In the genomic region with DNA sequence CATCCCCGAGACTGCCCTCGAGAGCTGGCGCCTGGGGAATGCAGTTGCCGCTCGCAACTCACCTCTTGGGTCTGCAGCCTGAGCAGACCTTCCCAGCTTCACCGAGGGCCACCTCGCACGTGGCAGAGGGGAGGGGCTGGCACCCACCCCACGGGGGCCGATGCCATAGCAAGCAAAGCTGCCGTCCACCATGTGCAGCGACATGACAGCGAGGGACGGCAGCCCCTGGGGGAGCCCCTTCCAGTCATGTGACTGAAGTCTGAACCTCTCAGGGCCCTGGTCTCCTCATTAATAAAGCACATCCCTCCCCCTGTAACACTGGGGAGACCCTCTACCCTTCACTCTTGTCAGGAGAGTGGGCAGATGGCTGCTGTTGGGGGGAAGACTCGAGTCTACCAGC, we compare ENCODE assay signal across 20 cellular contexts. TPM values are rescaled to one million over a fixed set of nuclear protein-coding genes. Genes with fewer than 3 reads are reported as not detected.
A peak's percentile ranks its signal among the peaks of the same experiment; 100 is the strongest.
DNase-seq lines count a peak whose midpoint lies in the region; TF ChIP-seq lines count a peak whose summit lies in the region.
"Had no signal": no experiment of that assay in that cellular context is flagged by ENCODE, and none has a peak within 500 bp of the region (broad histone marks: within the 10 kb centered on the region; RNA-seq: fewer than 3 reads in every experiment).

No MANE protein-coding gene starts in this region.

- peak overlapping the region in 5 of 11 experiments; percentile 9 to 70 (median 36); a peak in 5 of 22 replicates for H3K27ac ChIP-seq in BLaER1 treated with 17β-estradiol and CSF1 and Interleukin-3, amounts not matched to agents 10 nM and 100 nM
- H3K27ac ChIP-seq in HUES6 (ENCODE audit: low read depth, low read length) (no peak overlapping the region), osteoblast (ENCODE audit: low read depth, low read length) (no peak overlapping the region), smooth muscle cell (ENCODE audit: low read depth) (no peak overlapping the region)
- H3K27ac ChIP-seq: KMS-11 had no signal

- H3K36me3 Mint-ChIP-seq in glutamatergic neuron (ENCODE audit: unreplicated experiment) (peaks cover 15% of the 10 kb centered on the region), endothelial cell (ENCODE audit: low read depth, unreplicated experiment) (peaks cover 6% of the 10 kb centered on the region)

- peak overlapping the region in 1 of 10 experiments; percentile 48; a peak in 1 of 20 replicates for H3K4me3 ChIP-seq in BLaER1 treated with 17β-estradiol and CSF1 and Interleukin-3, amounts not matched to agents 10 nM and 100 nM
- H3K4me3 ChIP-seq in HUES6 (ENCODE audit: low read depth, low read length) (no peak overlapping the region), osteoblast (ENCODE audit: insufficient read depth, low read length) (no peak overlapping the region), smooth muscle cell (no peak overlapping the region)

- H3K4me2 ChIP-seq in BLaER1 treated with 17β-estradiol and CSF1 and Interleukin-3, amounts not matched to agents 10 nM and 100 nM = peak overlapping the region; percentile 86 to 99 (median 96)
- H3K4me2 ChIP-seq in osteoblast (ENCODE audit: insufficient read depth, low read length) = no peak overlapping the region
- no peak overlapping the region for H3K4me2 ChIP-seq in smooth muscle cell
- H3K4me2 ChIP-seq: KMS-11 had no signal

- H2AFZ ChIP-seq in osteoblast (ENCODE audit: low read length) (no peak overlapping the region), smooth muscle cell (ENCODE audit: low read depth) (no peak overlapping the region)

- H4K20me1 ChIP-seq in BLaER1 treated with 17β-estradiol and CSF1 and Interleukin-3, amounts not matched to agents 10 nM and 100 nM = peaks cover 0 to 59% (median 35%) of the 10 kb centered on the region in 11 experiments; a peak in 14 of 22 replicates
- H4K20me1 ChIP-seq in osteoblast (ENCODE audit: insufficient read depth, low read length) = no peaks in the 10 kb centered on the region
- H4K20me1 ChIP-seq in smooth muscle cell (ENCODE audit: low read depth) = no peaks in the 10 kb centered on the region

- peaks cover 10% of the 10 kb centered on the region for H3K9me3 Mint-ChIP-seq in glutamatergic neuron (ENCODE audit: unreplicated experiment)
- no peaks in the 10 kb centered on the region for H3K9me3 Mint-ChIP-seq in endothelial cell (ENCODE audit: unreplicated experiment)
- H3K9me3 Mint-ChIP-seq: CD8-positive, alpha-beta memory T cell; H9; HFFc6 had no signal

- H3K4me1 ChIP-seq in BLaER1 treated with 17β-estradiol and CSF1 and Interleukin-3, amounts not matched to agents 10 nM and 100 nM = peaks cover 62 to 82% (median 79%) of the 10 kb centered on the region in 10 experiments
- H3K4me1 ChIP-seq in HUES6 (ENCODE audit: control insufficient read depth, insufficient read depth, low read length) (peaks cover 36% of the 10 kb centered on the region), osteoblast (ENCODE audit: insufficient read depth, low read length) (no peaks in the 10 kb centered on the region), smooth muscle cell (ENCODE audit: low read depth) (peaks cover 26% of the 10 kb centered on the region)

- H3K36me3 ChIP-seq in BLaER1 treated with 17β-estradiol and CSF1 and Interleukin-3, amounts not matched to agents 10 nM and 100 nM = peaks cover 0 to 54% (median 27%) of the 10 kb centered on the region in 11 experiments; a peak in 16 of 22 replicates
- no peaks in the 10 kb centered on the region for H3K36me3 ChIP-seq in HUES6 (ENCODE audit: control insufficient read depth, insufficient read depth, low read length)
- H3K36me3 ChIP-seq in osteoblast (ENCODE audit: insufficient read depth, low read length) = peaks cover 13% of the 10 kb centered on the region
- H3K36me3 ChIP-seq in smooth muscle cell (ENCODE audit: low read depth) = no peaks in the 10 kb centered on the region

- H3K79me2 ChIP-seq in osteoblast (ENCODE audit: insufficient read depth, low read length) (no peaks in the 10 kb centered on the region), smooth muscle cell (ENCODE audit: low read depth) (no peaks in the 10 kb centered on the region)

- H3K9me3 ChIP-seq in BLaER1 treated with 17β-estradiol and CSF1 and Interleukin-3, amounts not matched to agents 10 nM and 100 nM (replicated peaks in 1 of 11) = no peaks in the 10 kb centered on the region
- H3K9me3 ChIP-seq in HUES6 (ENCODE audit: control insufficient read depth, insufficient read depth, low read depth, low read length) (no peaks in the 10 kb centered on the region), osteoblast (ENCODE audit: low read depth, low read length) (no peaks in the 10 kb centered on the region), smooth muscle cell (replicated peaks; ENCODE audit: low read depth) (no peaks in the 10 kb centered on the region)

- peaks cover 12% of the 10 kb centered on the region for H3K27me3 Mint-ChIP-seq in glutamatergic neuron (ENCODE audit: unreplicated experiment)
- H3K27me3 Mint-ChIP-seq in endothelial cell (ENCODE audit: unreplicated experiment) = peaks cover 11% of the 10 kb centered on the region

- H3K4me3 Mint-ChIP-seq in glutamatergic neuron (ENCODE audit: unreplicated experiment) (no peak overlapping the region), endothelial cell (ENCODE audit: unreplicated experiment) (no peak overlapping the region)
- H3K4me3 Mint-ChIP-seq: CD8-positive, alpha-beta memory T cell; HFFc6 had no signal

- no peaks in the 10 kb centered on the region for H3F3A ChIP-seq in smooth muscle cell (ENCODE audit: low read depth)

- peaks cover 22 to 70% (median 48%) of the 10 kb centered on the region in 11 experiments; a peak in 21 of 22 replicates for H3K27me3 ChIP-seq in BLaER1 treated with 17β-estradiol and CSF1 and Interleukin-3, amounts not matched to agents 10 nM and 100 nM
- H3K27me3 ChIP-seq in HUES6 (ENCODE audit: control insufficient read depth, insufficient read depth, low read length) (peaks cover 54% of the 10 kb centered on the region), osteoblast (ENCODE audit: insufficient read depth, low read length) (no peaks in the 10 kb centered on the region), smooth muscle cell (ENCODE audit: low read depth) (peaks cover 23% of the 10 kb centered on the region)

- DNase-seq in glutamatergic neuron (no peak), osteoblast (ENCODE audit: insufficient read length, low spot score, missing footprints) (peak; percentile 59), endothelial cell (ENCODE audit: low spot score) (no peak), smooth muscle cell (lab: John Stamatoyannopoulos, UW; ENCODE audit: unreplicated experiment) (no peak), C1 segment of cervical spinal cord (lab: John Stamatoyannopoulos, UW) (no peak)
- DNase-seq: Calu3; CD8-positive, alpha-beta memory T cell; GDM1; HFFc6; NCI-H1092 treated with DMSO at 0.1 percent for 48 hours; NCI-H1436 treated with DMSO at 0.1 percent for 48 hours; NCI-H1930; NCI-H2227 treated with DMSO at 0.1 percent for 48 hours; NK-92 treated with Interleukin-12 subunit alpha and Interleukin-12 subunit beta, amount 100 ng/mL, for 24 hours had no signal

- H3K27ac Mint-ChIP-seq in glutamatergic neuron (ENCODE audit: unreplicated experiment) = peak overlapping the region; percentile 54
- H3K27ac Mint-ChIP-seq in endothelial cell (ENCODE audit: unreplicated experiment) = no peak overlapping the region
- H3K27ac Mint-ChIP-seq: HFFc6 had no signal

- peak overlapping the region in 9 of 11 experiments; percentile 5 to 70 (median 64); a peak in 12 of 22 replicates for H3K9ac ChIP-seq in BLaER1 treated with 17β-estradiol and CSF1 and Interleukin-3, amounts not matched to agents 10 nM and 100 nM
- H3K9ac ChIP-seq in HUES6 (ENCODE audit: low read length) (peak overlapping the region; percentile 9), smooth muscle cell (ENCODE audit: low read depth) (no peak overlapping the region)
- H3K9ac ChIP-seq: KMS-11 had no signal

- H3K4me1 Mint-ChIP-seq in glutamatergic neuron (ENCODE audit: low read depth, unreplicated experiment) (peaks cover 30% of the 10 kb centered on the region), endothelial cell (ENCODE audit: unreplicated experiment) (peaks cover 12% of the 10 kb centered on the region)

- TF ChIP-seq CTCF in glutamatergic neuron (IDR thresholded peaks at IDR 0.05; ENCODE audit: partially characterized antibody, unreplicated experiment) (no peak), osteoblast (IDR thresholded peaks at IDR 0.05; ENCODE audit: extremely low read depth, low read depth, low read length) (no peak), endothelial cell (IDR thresholded peaks at IDR 0.05; ENCODE audit: unreplicated experiment) (no peak), smooth muscle cell (IDR thresholded peaks at IDR 0.05; ENCODE audit: borderline replicate concordance, insufficient read depth, poor library complexity, severe bottlenecking) (no peak)

- WGBS in smooth muscle cell (ENCODE audit: low lambda C conversion rate) = 80% methylated on average over 15 of the region's 15 CpGs

RNA-seq across cellular contexts. Expression of gene CIBAR2, which starts 30.5 kb away (rescaled TPM):
- total RNA-seq in glutamatergic neuron (ENCODE audit: unreplicated experiment) = not detected
- under 0.01 TPM in 1 of 2 replicates, not detected in the other for total RNA-seq in osteoblast
- not detected for total RNA-seq in endothelial cell (ENCODE audit: unreplicated experiment)
- total RNA-seq in smooth muscle cell = not detected in 2 replicates
- polyA plus RNA-seq in smooth muscle cell = not detected in 2 replicates
- total RNA-seq: A673; Calu3; CD8-positive, alpha-beta memory T cell; Daoy; H9; HFFc6 had no signal
- polyA plus RNA-seq: CD8-positive, alpha-beta memory T cell had no signal

RNA-seq across cellular contexts. Expression of gene KIAA0513, which starts 54.2 kb away (rescaled TPM):
- total RNA-seq in glutamatergic neuron (ENCODE audit: unreplicated experiment) (56.1 TPM), osteoblast (34.5 and 35.1 TPM in 2 replicates), endothelial cell (ENCODE audit: unreplicated experiment) (5.5 TPM), smooth muscle cell (3.3 and 11.2 TPM in 2 replicates)
- 3.2 and 5.3 TPM in 2 replicates for polyA plus RNA-seq in smooth muscle cell

Comparison
In these comparisons a context has a peak if more than half of its experiments do, and no peak if none do; other contexts are left out.
1. H3K4me2 ChIP-seq: peak in BLaER1 treated with 17β-estradiol and CSF1 and Interleukin-3, amounts not matched to agents 10 nM and 100 nM (11 of 11); none in osteoblast (single experiment) and smooth muscle cell (single experiment).